ENCODE assay signal across 12 cellular contexts in the genomic region with DNA sequence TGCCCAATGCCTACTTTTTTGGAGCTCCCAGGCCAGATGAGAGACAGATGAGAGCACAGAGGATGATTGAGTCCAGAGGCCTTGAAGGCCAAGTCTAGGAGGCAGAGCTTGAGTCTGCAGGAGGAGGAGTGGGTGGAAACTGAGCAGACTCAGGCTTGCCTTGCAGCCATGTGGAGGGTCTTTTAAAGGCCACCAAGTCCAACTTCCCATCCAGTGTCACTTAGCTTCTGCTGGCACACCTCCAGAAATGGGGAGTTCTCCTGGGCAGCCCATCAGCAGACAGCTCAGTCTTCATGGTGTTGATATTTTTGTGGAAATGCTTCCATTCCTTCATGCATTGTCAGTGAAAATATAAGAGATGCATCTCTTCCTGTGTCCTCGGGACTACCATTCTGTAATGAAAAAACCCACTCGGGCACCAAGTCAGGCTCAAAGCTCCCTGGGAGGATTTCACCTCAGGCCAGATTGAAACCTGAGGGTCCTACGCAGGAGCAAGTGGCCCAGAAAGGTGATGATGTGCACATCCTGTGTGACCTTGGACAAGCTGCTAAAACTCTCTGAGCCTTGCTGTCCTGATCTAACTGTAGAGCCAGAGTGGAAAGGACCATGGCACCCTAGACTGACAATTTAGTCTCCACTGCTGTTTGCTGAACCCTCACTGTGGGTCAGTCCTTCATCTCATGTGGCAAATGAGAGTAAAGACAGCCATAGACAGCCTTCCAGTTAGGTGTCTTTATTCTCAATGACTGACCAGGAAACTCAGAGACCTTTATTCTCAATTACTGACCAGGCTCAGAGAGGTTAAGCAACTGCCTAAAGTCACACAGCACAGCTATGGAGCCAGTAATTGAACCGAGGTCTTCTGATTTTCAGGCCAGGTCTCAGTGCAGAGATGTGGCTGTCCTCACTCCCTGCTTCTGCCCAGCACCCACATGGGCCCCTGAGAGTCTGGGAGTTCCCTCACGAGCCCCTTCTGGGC. TPM values are rescaled to one million over a fixed set of nuclear protein-coding genes. Genes with fewer than 3 reads are reported as not detected.
DNase-seq lines count a peak whose midpoint lies in the region; ATAC-seq and TF ChIP-seq lines count a peak whose summit lies in the region.
"Had no signal": no experiment of that assay in that cellular context is flagged by ENCODE, and none has a peak within 500 bp of the region (broad histone marks: within the 10 kb centered on the region; RNA-seq: fewer than 3 reads in every experiment).

No MANE protein-coding gene starts in this region.

- CTCF ChIA-PET in activated CD4-positive, alpha-beta T cell treated with anti-CD3 and anti-CD28 coated beads for 36 hours (lab: Charles Lee) = interaction anchor here (0.7 kb wide), 2 partner anchors 22 to 61 kb away, joined by 3 to 4 read pairs; no protein-coding TSS in a partner anchor

- peaks cover 16% of the 10 kb centered on the region for H3K4me1 Mint-ChIP-seq in activated CD4-positive, alpha-beta T cell treated with anti-CD3 and anti-CD28 coated beads for 36 hours
- H3K4me1 Mint-ChIP-seq in activated T-helper 17 cell treated with anti-CD3 and anti-CD28 coated beads, Interleukin-2, amount 50 U/mL, for 72 hours = peaks cover 18% of the 10 kb centered on the region

- POLR2A ChIA-PET in activated CD4-positive, alpha-beta T cell treated with anti-CD3 and anti-CD28 coated beads for 36 hours (lab: Charles Lee) = no interaction called here

- peaks cover 40 to 92% (median 65%) of the 10 kb centered on the region in 6 donors for H3K4me1 ChIP-seq in spleen

- peaks cover 29% of the 10 kb centered on the region for H3K27me3 Mint-ChIP-seq in activated CD4-positive, alpha-beta T cell treated with anti-CD3 and anti-CD28 coated beads for 36 hours
- peaks cover 5% of the 10 kb centered on the region for H3K27me3 Mint-ChIP-seq in activated T-helper 17 cell treated with anti-CD3 and anti-CD28 coated beads, Interleukin-2, amount 50 U/mL, for 72 hours

- no peaks in the 10 kb centered on the region for H3K36me3 Mint-ChIP-seq in activated CD4-positive, alpha-beta T cell treated with anti-CD3 and anti-CD28 coated beads for 36 hours (ENCODE audit: low read depth)
- H3K36me3 Mint-ChIP-seq in activated T-helper 17 cell treated with anti-CD3 and anti-CD28 coated beads, Interleukin-2, amount 50 U/mL, for 72 hours (ENCODE audit: low read depth) = peaks cover 2% of the 10 kb centered on the region
- H3K36me3 Mint-ChIP-seq: mesothelial cell of epicardium had no signal

- peak; percentile 27 for ATAC-seq in activated CD4-positive, alpha-beta T cell treated with anti-CD3 and anti-CD28 coated beads for 36 hours
- peak; percentile 3 for ATAC-seq in HG03045 (IDR thresholded peaks at IDR 0.05; ENCODE audit: unreplicated experiment)
- no peak for ATAC-seq in activated T-helper 17 cell treated with anti-CD3 and anti-CD28 coated beads, Interleukin-2, amount 50 U/mL, for 72 hours (replicated peaks)
- ATAC-seq in GM21390 (IDR thresholded peaks at IDR 0.05; ENCODE audit: unreplicated experiment) = no peak

- H3K4me3 ChIP-seq in spleen = peak overlapping the region in 2 of 8 donors; percentile 6 to 49
- H3K4me3 ChIP-seq: thoracic aorta had no signal

- no peak for TF ChIP-seq POLR2A in spleen (IDR thresholded peaks at IDR 0.05)

- H3K36me3 ChIP-seq in spleen = no peaks in the 10 kb centered on the region
- H3K36me3 ChIP-seq: thoracic aorta had no signal

- no peaks in the 10 kb centered on the region for H3K9me3 ChIP-seq in spleen
- H3K9me3 ChIP-seq: thoracic aorta had no signal

- H3K27me3 ChIP-seq in spleen (replicated peaks in 1 of 7) = peaks cover 0 to 52% (median 15%) of the 10 kb centered on the region in 7 donors

- H3K9me3 Mint-ChIP-seq in activated CD4-positive, alpha-beta T cell treated with anti-CD3 and anti-CD28 coated beads for 36 hours (ENCODE audit: low read depth) = no peaks in the 10 kb centered on the region
- no peaks in the 10 kb centered on the region for H3K9me3 Mint-ChIP-seq in activated T-helper 17 cell treated with anti-CD3 and anti-CD28 coated beads, Interleukin-2, amount 50 U/mL, for 72 hours
- H3K9me3 Mint-ChIP-seq: mesothelial cell of epicardium had no signal

- H3K27ac ChIP-seq in spleen = peak overlapping the region in 5 of 8 donors; percentile 79 to 84 (median 82)

- no peak for TF ChIP-seq CTCF in spleen (IDR thresholded peaks at IDR 0.05 in 8 of 11, conservative IDR thresholded peaks at IDR 0.05 in 3 of 11)

- DNase-seq in activated CD4-positive, alpha-beta T cell treated with anti-CD3 and anti-CD28 coated beads for 36 hours = no peak
- DNase-seq in activated CD4-positive, alpha-beta T cell treated with anti-CD3 and anti-CD28 coated beads, Interleukin-2, amount 50 U/mL, for 48 hours = no peak
- DNase-seq in spleen (no peak), pons (ENCODE audit: low spot score) (no peak), NCI-H82 treated with DMSO at 0.1 percent for 48 hours (lab: John Stamatoyannopoulos, UW; ENCODE audit: unreplicated experiment) (no peak)
- DNase-seq: NCI-H2081, T-helper 9 cell had no signal

- no peak overlapping the region for H3K27ac Mint-ChIP-seq in activated CD4-positive, alpha-beta T cell treated with anti-CD3 and anti-CD28 coated beads for 36 hours
- H3K27ac Mint-ChIP-seq in activated T-helper 17 cell treated with anti-CD3 and anti-CD28 coated beads, Interleukin-2, amount 50 U/mL, for 72 hours = peak overlapping the region; percentile 37
- H3K27ac Mint-ChIP-seq: mesothelial cell of epicardium had no signal

- WGBS in spleen, 5 donors = 68 to 76% (median 69%) methylated on average over 5 of the region's 5 CpGs

- intact Hi-C loops in activated CD4-positive, alpha-beta T cell treated with anti-CD3 and anti-CD28 coated beads for 36 hours (cut with DNase I, micrococcal nuclease) = loop anchor here in 1 of 2 experiments (10.0 kb wide), 1 partner anchor 79 kb away; no protein-coding TSS in a partner anchor
- intact Hi-C loops in spleen (cut with DNase I; ENCODE audit: low total_unique reads) = loop anchor here (5.0 kb wide), 1 partner anchor 76 kb away; no protein-coding TSS in a partner anchor

- H3K4me3 Mint-ChIP-seq in activated CD4-positive, alpha-beta T cell treated with anti-CD3 and anti-CD28 coated beads for 36 hours = no peak overlapping the region
- H3K4me3 Mint-ChIP-seq in activated T-helper 17 cell treated with anti-CD3 and anti-CD28 coated beads, Interleukin-2, amount 50 U/mL, for 72 hours = peak overlapping the region; percentile 55
- H3K4me3 Mint-ChIP-seq: mesothelial cell of epicardium had no signal

RNA-seq across cellular contexts. Expression of gene LRRC32, which starts 2.9 kb away (rescaled TPM):
- total RNA-seq in activated CD4-positive, alpha-beta T cell treated with anti-CD3 and anti-CD28 coated beads for 36 hours = 1 to 10 TPM; 4.7 to 5.7 TPM
- total RNA-seq in activated T-helper 17 cell treated with anti-CD3 and anti-CD28 coated beads, Interleukin-2, amount 50 U/mL, for 72 hours = 1 to 10 TPM; 4.5 to 5.6 TPM
- 100 to 1,000 TPM in 3 of 7 donors, 10 to 100 TPM in 4; 44.1 to 214 (median 90.3) TPM for total RNA-seq in spleen
- 10 to 100 TPM; 25.9 to 29.5 (median 29.4) TPM for polyA plus RNA-seq in spleen

Comparison
In these comparisons a context has a peak if more than half of its experiments do, and no peak if none do; other contexts are left out.
1. ATAC-seq: peak in activated CD4-positive, alpha-beta T cell treated with anti-CD3 and anti-CD28 coated beads for 36 hours (single experiment) and HG03045 (single experiment); none in activated T-helper 17 cell treated with anti-CD3 and anti-CD28 coated beads, Interleukin-2, amount 50 U/mL, for 72 hours (single experiment) and GM21390 (single experiment).
2. RNA of gene LRRC32, which starts 2.9 kb away (total RNA-seq): 44.1 to 214 TPM in spleen; 4.7 to 5.7 TPM in activated CD4-positive, alpha-beta T cell treated with anti-CD3 and anti-CD28 coated beads for 36 hours and 4.5 to 5.6 TPM in activated T-helper 17 cell treated with anti-CD3 and anti-CD28 coated beads, Interleukin-2, amount 50 U/mL, for 72 hours; every median in the first group is over 4 times any median in the second.